In the genomic region with DNA sequence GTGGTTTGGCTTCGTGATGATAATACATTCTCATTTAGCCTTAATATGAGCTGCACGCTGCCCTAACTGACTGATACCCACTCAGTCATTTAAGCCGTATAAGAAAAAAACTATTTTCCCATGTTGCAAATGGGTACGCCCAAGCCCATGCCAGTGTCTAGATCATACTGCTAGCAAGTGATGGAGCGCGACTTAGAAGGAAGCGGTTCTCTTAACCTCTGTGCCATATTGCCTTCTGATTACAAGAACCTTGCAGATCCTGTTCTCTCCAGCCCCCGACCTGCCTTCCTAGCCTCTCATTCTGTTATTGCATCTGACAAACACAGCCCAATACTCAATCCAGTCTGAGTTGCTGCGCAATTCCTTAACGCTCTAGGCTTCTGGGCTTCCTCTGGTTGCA, we compare ENCODE assay signal across 8 cellular contexts.
DNase-seq lines count a peak whose midpoint lies in the region; ATAC-seq lines count a peak whose summit lies in the region.

No MANE protein-coding gene starts in this region.

- H3K27me3 ChIP-seq in adipocyte (replicated peaks; ENCODE audit: control insufficient read depth, insufficient read depth, low read length) = no peaks in the 10 kb centered on the region

- DNase-seq in ELR (ENCODE audit: low read depth) = peak; percentile 32
- peak; percentile 29 for DNase-seq in adipocyte (ENCODE audit: low read depth)
- peak; percentile 9 for DNase-seq in iPS-NIHi11 (ENCODE audit: low spot score)
- peak; percentile 13 for DNase-seq in stimulated activated naive CD8-positive, alpha-beta T cell treated with anti-CD3 and anti-CD28 coated beads, Interleukin-15, Interleukin-2, amounts not matched to agents 100 U/mL and 50 U/mL, for 24 hours
- DNase-seq in DMS153 treated with DMSO at 0.1 percent for 48 hours (lab: John Stamatoyannopoulos, UW; ENCODE audit: unreplicated experiment) = no peak
- no peak for DNase-seq in foreskin melanocyte

- peaks cover 7% of the 10 kb centered on the region for H3K36me3 ChIP-seq in adipocyte (ENCODE audit: control insufficient read depth, insufficient read depth, low read length, severe bottlenecking)

- no peaks in the 10 kb centered on the region for H3K9me3 ChIP-seq in adipocyte (ENCODE audit: control insufficient read depth, low read length)

- peaks cover 30% of the 10 kb centered on the region for H3K4me1 ChIP-seq in adipocyte (ENCODE audit: control insufficient read depth, insufficient read depth, low read length)

- peak overlapping the region; percentile 96 for H3K9ac ChIP-seq in adipocyte (ENCODE audit: low read length)

- peak overlapping the region; percentile 99 for H3K4me3 ChIP-seq in adipocyte (ENCODE audit: low read length)

- ATAC-seq in HG03378 (IDR thresholded peaks at IDR 0.05; ENCODE audit: unreplicated experiment) (peak; percentile 11), HG02763 (IDR thresholded peaks at IDR 0.05; ENCODE audit: unreplicated experiment) (no peak)
- ATAC-seq in stimulated activated naive CD8-positive, alpha-beta T cell treated with anti-CD3 and anti-CD28 coated beads, Interleukin-15, Interleukin-2, amounts not matched to agents 100 U/mL and 50 U/mL, for 24 hours = no peak

Comparison
In these comparisons a context has a peak if more than half of its experiments do, and no peak if none do; other contexts are left out.
1. DNase-seq: peak in ELR (single experiment), adipocyte (single experiment), iPS-NIHi11 (single experiment) and stimulated activated naive CD8-positive, alpha-beta T cell treated with anti-CD3 and anti-CD28 coated beads, Interleukin-15, Interleukin-2, amounts not matched to agents 100 U/mL and 50 U/mL, for 24 hours (single experiment); none in DMS153 treated with DMSO at 0.1 percent for 48 hours (single experiment) and foreskin melanocyte (single experiment).